Comparison of ENCODE assay signal across 22 cellular contexts in the genomic region with DNA sequence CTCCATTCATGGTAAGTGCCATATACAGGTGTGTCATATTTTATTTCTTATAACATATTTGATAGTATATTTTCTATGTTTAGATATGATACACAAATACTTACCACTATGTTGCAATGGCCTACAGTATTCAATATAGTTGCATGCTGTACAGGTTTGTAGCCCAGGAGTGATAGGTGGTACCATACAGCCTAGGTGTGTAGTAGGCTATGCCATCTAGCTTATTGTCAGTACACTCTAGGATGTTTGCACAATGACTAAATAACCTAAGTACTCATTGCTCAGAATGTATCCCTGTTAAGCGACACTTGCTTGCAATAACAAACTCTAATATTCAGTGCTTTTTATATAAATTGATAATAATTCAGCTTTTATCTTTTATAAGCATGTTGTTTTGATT.
DNase-seq lines count a peak whose midpoint lies in the region; FAIRE-seq and TF ChIP-seq lines count a peak whose summit lies in the region.
"Had no signal": no experiment of that assay in that cellular context is flagged by ENCODE, and none has a peak within 500 bp of the region (broad histone marks: within the 10 kb centered on the region; RNA-seq: fewer than 3 reads in every experiment).

No MANE protein-coding gene starts in this region.

- H3K27ac ChIP-seq in OCI-LY7 (ENCODE audit: low read depth, low read length, poor library complexity, severe bottlenecking) (peak overlapping the region; percentile 89), small intestine (ENCODE audit: low read depth in 1 of 2, low read length in 1 of 2) (no peak overlapping the region), prostate gland (no peak overlapping the region)
- H3K27ac ChIP-seq: 22Rv1, HL-60 had no signal

- intact Hi-C loops in OCI-LY7 (cut with micrococcal nuclease; ENCODE audit: unreplicated experiment) (loop anchor here (5.0 kb wide), 1 partner anchor 35 kb away; no protein-coding TSS in a partner anchor), prostate gland (cut with DNase I) (no loop called here)

- TF ChIP-seq CTCF in OCI-LY7 (conservative IDR thresholded peaks at IDR 0.05; ENCODE audit: low read length): no peak
- no peak for TF ChIP-seq CTCF in bronchial epithelial cell (IDR thresholded peaks at IDR 0.05; ENCODE audit: insufficient read depth, low read length, severe bottlenecking)
- no peak for TF ChIP-seq CTCF in prostate gland (IDR thresholded peaks at IDR 0.05)

- H2AFZ ChIP-seq in OCI-LY7 (ENCODE audit: low read length): no peak overlapping the region; the same call in 1 of the 2 replicates

- no peaks in the 10 kb centered on the region for H4K20me1 ChIP-seq in OCI-LY7 (ENCODE audit: insufficient read depth, low read length)

- TF ChIP-seq POLR2A in prostate gland (IDR thresholded peaks at IDR 0.05): no peak

- peaks cover 42% of the 10 kb centered on the region for H3K4me1 ChIP-seq in OCI-LY7 (ENCODE audit: insufficient read depth, low read length, poor library complexity, severe bottlenecking)
- no peaks in the 10 kb centered on the region for H3K4me1 ChIP-seq in small intestine (ENCODE audit: control insufficient read depth in 2 of 2, insufficient read depth in 1 of 2, low read depth in 1 of 2, low read length in 1 of 2)
- H3K4me1 ChIP-seq in prostate gland (replicated peaks): no peaks in the 10 kb centered on the region

- WGBS in small intestine, 3 donors: 79 to 93% (median 91%) methylated on average over 1 of the region's 1 CpG
- WGBS in prostate gland: 100% methylated on average over 1 of the region's 1 CpG

- POLR2A ChIA-PET in OCI-LY7 (lab: Charles Lee): interaction anchor here (0.7 to 1.4 kb wide), 4 partner anchors 10 to 42 kb away, joined by 3 to 5 read pairs (median 3); no protein-coding TSS in a partner anchor

- H3K27me3 ChIP-seq in bronchial epithelial cell (ENCODE audit: control insufficient read depth, insufficient read depth, low read length) (no peaks in the 10 kb centered on the region), small intestine (ENCODE audit: control insufficient read depth in 2 of 2, insufficient read depth in 2 of 2, low read length in 2 of 2) (no peaks in the 10 kb centered on the region), prostate gland (replicated peaks; ENCODE audit: insufficient read depth) (no peaks in the 10 kb centered on the region)

- H3K36me3 ChIP-seq in OCI-LY7 (ENCODE audit: insufficient read depth, low read length) (peaks cover 19% of the 10 kb centered on the region), bronchial epithelial cell (ENCODE audit: control insufficient read depth, insufficient read depth, low read length) (no peaks in the 10 kb centered on the region), small intestine (ENCODE audit: control insufficient read depth in 2 of 2, insufficient read depth in 2 of 2, low read length in 2 of 2) (no peaks in the 10 kb centered on the region), prostate gland (no peaks in the 10 kb centered on the region)

- no peaks in the 10 kb centered on the region for H3K79me2 ChIP-seq in OCI-LY7 (ENCODE audit: insufficient read depth, low read depth, low read length)

- no peaks in the 10 kb centered on the region for H3K9me3 ChIP-seq in OCI-LY7 (ENCODE audit: low read length)
- H3K9me3 ChIP-seq in small intestine (ENCODE audit: control insufficient read depth, low read depth): no peaks in the 10 kb centered on the region
- H3K9me3 ChIP-seq in prostate gland: no peaks in the 10 kb centered on the region

- CTCF ChIA-PET in OCI-LY7 (lab: Charles Lee; ENCODE audit: unreplicated experiment): no interaction called here

- BruUV-seq in OCI-LY7 (replicated peaks; lab: Mats Ljungman, UMichigan): no TSS peak

- no peak overlapping the region for H3K4me2 ChIP-seq in OCI-LY7 (ENCODE audit: low read length)

- FAIRE-seq in bronchial epithelial cell (lab: Jason Lieb, UNC) (no peak), small intestine (lab: Jason Lieb, UNC) (no peak)
- FAIRE-seq: G401.6, HTR-8/SVneo, K562 had no signal

- H3K9me2 ChIP-seq in OCI-LY7 (ENCODE audit: insufficient read depth, low read length): no peaks in the 10 kb centered on the region

- H3K4me3 ChIP-seq in OCI-LY7 (ENCODE audit: low read depth, low read length, poor library complexity, severe bottlenecking) (no peak overlapping the region), bronchial epithelial cell (ENCODE audit: low read depth, low read length) (no peak overlapping the region), small intestine (ENCODE audit: low read depth in 1 of 2, low read length in 2 of 2) (no peak overlapping the region), prostate gland (no peak overlapping the region)
- H3K4me3 ChIP-seq: K562 had no signal

- DNase-seq in DMS153 (lab: John Stamatoyannopoulos, UW) (peak; percentile 28), DMS153 treated with DMSO at 0.1 percent for 48 hours (lab: John Stamatoyannopoulos, UW; ENCODE audit: unreplicated experiment) (no peak), OCI-LY7 (ENCODE audit: low spot score) (no peak), bronchial epithelial cell (ENCODE audit: low read depth) (peak; percentile 48), small intestine (peak; percentile 68), NCI-H2029 (lab: John Stamatoyannopoulos, UW) (no peak), GM03348 (ENCODE audit: low spot score) (no peak), prostate gland (ENCODE audit: low spot score) (no peak)
- DNase-seq: C1 segment of cervical spinal cord; CD4-positive, CD25-positive, alpha-beta regulatory T cell; CD8-positive, alpha-beta memory T cell; COR-L47; DMS 273 treated with DMSO at 0.1 percent for 48 hours; GOT3; H7; HFFc6; IMR-90 had no signal

Comparison
In these comparisons a context has a peak if more than half of its experiments do, and no peak if none do; other contexts are left out.
1. DNase-seq: peak in DMS153 (single experiment), bronchial epithelial cell (single experiment) and small intestine (single experiment); none in DMS153 treated with DMSO at 0.1 percent for 48 hours (single experiment), OCI-LY7 (single experiment), NCI-H2029 (single experiment), GM03348 (single experiment) and prostate gland (single experiment).